1 cellular context compared by ENCODE assay signal in the genomic region with DNA sequence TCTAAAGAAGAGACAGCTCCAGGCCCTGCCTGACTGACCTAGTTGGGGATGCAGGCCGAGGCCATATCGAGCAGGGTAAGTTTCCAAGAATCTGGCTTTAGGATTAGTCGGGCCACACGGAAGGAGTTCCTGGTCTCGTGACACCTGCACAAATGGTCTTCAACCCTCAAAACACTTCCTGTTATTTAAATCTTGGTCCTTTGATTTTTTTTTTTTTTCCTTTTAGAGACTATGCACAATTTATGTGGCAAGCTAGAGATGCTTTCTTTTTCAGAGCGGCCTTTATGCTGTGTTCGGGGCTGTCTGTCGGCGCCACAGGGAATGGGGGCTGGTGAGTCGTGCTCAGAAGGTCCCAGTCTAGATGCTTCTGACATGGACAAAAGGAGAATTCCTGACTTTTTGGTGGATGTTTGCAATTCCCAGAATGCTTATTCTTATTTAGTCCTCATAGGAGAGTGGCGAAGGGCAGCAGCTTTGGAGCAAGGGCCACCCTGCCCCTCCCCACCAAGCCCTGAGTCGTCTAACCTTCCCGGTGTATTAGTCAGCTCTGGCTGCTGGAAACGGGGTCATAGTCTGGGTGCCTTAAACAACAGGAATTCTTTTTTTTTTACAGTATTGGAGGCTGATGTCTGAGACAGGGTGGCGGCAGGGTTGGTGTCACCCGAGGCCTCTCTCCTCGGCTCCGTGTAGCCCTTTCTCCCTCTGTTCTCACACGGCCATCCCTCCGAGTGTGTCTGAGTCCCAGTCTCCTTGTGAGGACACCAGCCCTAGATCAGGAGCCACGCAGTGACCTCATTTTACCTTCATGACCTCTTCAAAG.
TF ChIP-seq lines count a peak whose summit lies in the region.

No MANE protein-coding gene starts in this region.

TF ChIP-seq in HepG2, 621 proteins besides CTCF, POLR2A, EP300 and RAD21 (continued from another document and continues in another):
- TF ChIP-seq, protein P1, sequence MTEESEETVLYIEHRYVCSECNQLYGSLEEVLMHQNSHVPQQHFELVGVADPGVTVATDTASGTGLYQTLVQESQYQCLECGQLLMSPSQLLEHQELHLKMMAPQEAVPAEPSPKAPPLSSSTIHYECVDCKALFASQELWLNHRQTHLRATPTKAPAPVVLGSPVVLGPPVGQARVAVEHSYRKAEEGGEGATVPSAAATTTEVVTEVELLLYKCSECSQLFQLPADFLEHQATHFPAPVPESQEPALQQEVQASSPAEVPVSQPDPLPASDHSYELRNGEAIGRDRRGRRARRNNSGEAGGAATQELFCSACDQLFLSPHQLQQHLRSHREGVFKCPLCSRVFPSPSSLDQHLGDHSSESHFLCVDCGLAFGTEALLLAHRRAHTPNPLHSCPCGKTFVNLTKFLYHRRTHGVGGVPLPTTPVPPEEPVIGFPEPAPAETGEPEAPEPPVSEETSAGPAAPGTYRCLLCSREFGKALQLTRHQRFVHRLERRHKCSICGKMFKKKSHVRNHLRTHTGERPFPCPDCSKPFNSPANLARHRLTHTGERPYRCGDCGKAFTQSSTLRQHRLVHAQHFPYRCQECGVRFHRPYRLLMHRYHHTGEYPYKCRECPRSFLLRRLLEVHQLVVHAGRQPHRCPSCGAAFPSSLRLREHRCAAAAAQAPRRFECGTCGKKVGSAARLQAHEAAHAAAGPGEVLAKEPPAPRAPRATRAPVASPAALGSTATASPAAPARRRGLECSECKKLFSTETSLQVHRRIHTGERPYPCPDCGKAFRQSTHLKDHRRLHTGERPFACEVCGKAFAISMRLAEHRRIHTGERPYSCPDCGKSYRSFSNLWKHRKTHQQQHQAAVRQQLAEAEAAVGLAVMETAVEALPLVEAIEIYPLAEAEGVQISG (CRISPR knock-in tag; IDR thresholded peaks at IDR 0.05) = no peak
- TF ChIP-seq NFKB2 (CRISPR knock-in tag; IDR thresholded peaks at IDR 0.05; ENCODE audit: borderline replicate concordance) = no peak
- TF ChIP-seq RBFOX2 (IDR thresholded peaks at IDR 0.05; ENCODE audit: low read depth, low read length) = no peak
- TF ChIP-seq SUZ12 (IDR thresholded peaks at IDR 0.05; ENCODE audit: low read depth, low read length) = no peak
- TF ChIP-seq MED13 (CRISPR knock-in tag; IDR thresholded peaks at IDR 0.05) = no peak
- no peak for TF ChIP-seq NCOA1 (CRISPR knock-in tag; IDR thresholded peaks at IDR 0.05)
- no peak for TF ChIP-seq MAZ (IDR thresholded peaks at IDR 0.05; ENCODE audit: borderline replicate concordance, low read depth, low read length)
- no peak for TF ChIP-seq MAZ (CRISPR knock-in tag; IDR thresholded peaks at IDR 0.05; ENCODE audit: low read depth)
- no peak for TF ChIP-seq ZNF75D (CRISPR knock-in tag; IDR thresholded peaks at IDR 0.05; ENCODE audit: borderline replicate concordance)
- no peak for TF ChIP-seq SP4 (CRISPR knock-in tag; IDR thresholded peaks at IDR 0.05)
- TF ChIP-seq, protein P2, sequence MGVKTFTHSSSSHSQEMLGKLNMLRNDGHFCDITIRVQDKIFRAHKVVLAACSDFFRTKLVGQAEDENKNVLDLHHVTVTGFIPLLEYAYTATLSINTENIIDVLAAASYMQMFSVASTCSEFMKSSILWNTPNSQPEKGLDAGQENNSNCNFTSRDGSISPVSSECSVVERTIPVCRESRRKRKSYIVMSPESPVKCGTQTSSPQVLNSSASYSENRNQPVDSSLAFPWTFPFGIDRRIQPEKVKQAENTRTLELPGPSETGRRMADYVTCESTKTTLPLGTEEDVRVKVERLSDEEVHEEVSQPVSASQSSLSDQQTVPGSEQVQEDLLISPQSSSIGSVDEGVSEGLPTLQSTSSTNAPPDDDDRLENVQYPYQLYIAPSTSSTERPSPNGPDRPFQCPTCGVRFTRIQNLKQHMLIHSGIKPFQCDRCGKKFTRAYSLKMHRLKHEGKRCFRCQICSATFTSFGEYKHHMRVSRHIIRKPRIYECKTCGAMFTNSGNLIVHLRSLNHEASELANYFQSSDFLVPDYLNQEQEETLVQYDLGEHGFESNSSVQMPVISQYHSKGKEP (CRISPR knock-in tag; IDR thresholded peaks at IDR 0.05) = no peak
- peak; percentile 85 for TF ChIP-seq RARA (CRISPR knock-in tag; IDR thresholded peaks at IDR 0.05)
- no peak for TF ChIP-seq ZNF839 (CRISPR knock-in tag; IDR thresholded peaks at IDR 0.05; ENCODE audit: borderline replicate concordance)
- TF ChIP-seq FOXP1 (IDR thresholded peaks at IDR 0.05) = no peak
- no peak for TF ChIP-seq FOXP1 (CRISPR knock-in tag; IDR thresholded peaks at IDR 0.05)
- TF ChIP-seq, protein P3, sequence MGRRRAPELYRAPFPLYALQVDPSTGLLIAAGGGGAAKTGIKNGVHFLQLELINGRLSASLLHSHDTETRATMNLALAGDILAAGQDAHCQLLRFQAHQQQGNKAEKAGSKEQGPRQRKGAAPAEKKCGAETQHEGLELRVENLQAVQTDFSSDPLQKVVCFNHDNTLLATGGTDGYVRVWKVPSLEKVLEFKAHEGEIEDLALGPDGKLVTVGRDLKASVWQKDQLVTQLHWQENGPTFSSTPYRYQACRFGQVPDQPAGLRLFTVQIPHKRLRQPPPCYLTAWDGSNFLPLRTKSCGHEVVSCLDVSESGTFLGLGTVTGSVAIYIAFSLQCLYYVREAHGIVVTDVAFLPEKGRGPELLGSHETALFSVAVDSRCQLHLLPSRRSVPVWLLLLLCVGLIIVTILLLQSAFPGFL (CRISPR knock-in tag; IDR thresholded peaks at IDR 0.05) = no peak
- no peak for TF ChIP-seq ZNF724P (CRISPR knock-in tag; IDR thresholded peaks at IDR 0.05; ENCODE audit: borderline replicate concordance)
- TF ChIP-seq ZSCAN9 (CRISPR knock-in tag; IDR thresholded peaks at IDR 0.05; ENCODE audit: borderline replicate concordance) = no peak
- TF ChIP-seq ZKSCAN1 (IDR thresholded peaks at IDR 0.05; ENCODE audit: low read length) = peak; percentile 19; the same call in 1 of the 2 replicates
- TF ChIP-seq ZNF629 (CRISPR knock-in tag; conservative IDR thresholded peaks at IDR 0.05) = no peak
- TF ChIP-seq, protein P4, sequence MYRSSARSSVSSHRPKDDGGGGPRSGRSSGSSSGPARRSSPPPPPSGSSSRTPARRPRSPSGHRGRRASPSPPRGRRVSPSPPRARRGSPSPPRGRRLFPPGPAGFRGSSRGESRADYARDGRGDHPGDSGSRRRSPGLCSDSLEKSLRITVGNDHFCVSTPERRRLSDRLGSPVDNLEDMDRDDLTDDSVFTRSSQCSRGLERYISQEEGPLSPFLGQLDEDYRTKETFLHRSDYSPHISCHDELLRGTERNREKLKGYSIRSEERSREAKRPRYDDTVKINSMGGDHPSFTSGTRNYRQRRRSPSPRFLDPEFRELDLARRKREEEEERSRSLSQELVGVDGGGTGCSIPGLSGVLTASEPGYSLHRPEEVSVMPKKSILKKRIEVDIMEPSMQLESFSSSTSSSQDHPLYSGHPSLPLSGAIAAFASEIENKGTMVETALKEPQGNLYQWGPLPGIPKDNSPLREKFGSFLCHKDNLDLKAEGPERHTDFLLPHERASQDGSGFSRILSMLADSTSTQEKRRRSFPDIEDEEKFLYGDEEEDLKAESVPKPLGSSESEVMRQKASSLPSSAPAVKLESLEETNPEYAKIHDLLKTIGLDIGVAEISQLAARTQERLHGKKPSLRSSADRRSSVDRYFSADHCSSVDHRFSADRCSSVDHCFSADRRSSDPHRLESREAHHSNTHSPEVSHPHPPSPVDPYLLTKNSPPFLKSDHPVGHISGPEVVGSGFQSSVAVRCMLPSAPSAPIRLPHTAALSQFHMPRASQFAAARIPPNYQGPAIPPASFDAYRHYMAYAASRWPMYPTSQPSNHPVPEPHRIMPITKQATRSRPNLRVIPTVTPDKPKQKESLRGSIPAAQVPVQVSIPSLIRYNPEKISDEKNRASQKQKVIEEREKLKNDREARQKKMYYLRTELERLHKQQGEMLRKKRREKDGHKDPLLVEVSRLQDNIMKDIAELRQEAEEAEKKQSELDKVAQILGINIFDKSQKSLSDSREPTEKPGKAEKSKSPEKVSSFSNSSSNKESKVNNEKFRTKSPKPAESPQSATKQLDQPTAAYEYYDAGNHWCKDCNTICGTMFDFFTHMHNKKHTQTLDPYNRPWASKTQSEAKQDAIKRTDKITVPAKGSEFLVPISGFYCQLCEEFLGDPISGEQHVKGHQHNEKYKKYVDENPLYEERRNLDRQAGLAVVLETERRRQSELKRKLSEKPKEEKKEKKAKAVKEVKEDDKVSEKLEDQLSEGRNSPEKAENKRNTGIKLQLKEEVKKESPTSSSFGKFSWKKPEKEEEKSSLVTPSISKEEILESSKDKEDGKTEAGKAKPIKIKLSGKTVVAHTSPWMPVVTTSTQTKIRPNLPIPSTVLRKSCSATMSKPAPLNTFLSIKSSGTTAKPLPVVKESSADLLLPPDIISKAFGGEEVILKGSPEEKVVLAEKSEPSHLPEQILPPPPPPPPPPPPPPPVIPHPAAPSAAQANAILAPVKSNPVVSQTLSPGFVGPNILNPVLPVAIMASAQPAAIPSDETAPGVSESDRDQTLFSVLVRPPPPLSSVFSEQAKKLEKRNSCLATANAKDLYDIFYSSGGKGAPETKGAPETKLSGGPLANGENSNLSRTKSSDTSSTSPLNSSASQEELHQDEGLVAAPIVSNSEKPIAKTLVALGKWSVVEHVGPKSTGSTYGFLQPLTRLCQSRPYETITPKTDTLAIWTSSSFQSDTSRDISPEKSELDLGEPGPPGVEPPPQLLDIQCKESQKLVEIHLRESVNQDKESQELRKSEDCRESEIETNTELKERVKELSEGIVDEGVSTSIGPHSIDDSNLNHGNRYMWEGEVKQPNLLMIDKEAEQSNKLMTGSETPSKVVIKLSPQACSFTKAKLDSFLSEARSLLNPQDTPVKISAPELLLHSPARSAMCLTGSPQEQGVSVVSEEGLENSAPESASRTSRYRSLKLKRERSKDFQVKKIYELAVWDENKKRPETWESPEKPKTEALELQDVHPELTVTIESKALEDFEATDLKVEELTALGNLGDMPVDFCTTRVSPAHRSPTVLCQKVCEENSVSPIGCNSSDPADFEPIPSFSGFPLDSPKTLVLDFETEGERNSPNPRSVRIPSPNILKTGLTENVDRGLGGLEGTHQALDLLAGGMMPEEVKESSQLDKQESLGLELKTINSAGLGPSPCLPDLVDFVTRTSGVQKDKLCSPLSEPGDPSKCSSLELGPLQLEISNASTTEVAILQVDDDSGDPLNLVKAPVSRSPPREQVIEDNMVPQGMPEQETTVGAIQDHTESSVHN (CRISPR knock-in tag; IDR thresholded peaks at IDR 0.05) = no peak
- TF ChIP-seq, protein P5, sequence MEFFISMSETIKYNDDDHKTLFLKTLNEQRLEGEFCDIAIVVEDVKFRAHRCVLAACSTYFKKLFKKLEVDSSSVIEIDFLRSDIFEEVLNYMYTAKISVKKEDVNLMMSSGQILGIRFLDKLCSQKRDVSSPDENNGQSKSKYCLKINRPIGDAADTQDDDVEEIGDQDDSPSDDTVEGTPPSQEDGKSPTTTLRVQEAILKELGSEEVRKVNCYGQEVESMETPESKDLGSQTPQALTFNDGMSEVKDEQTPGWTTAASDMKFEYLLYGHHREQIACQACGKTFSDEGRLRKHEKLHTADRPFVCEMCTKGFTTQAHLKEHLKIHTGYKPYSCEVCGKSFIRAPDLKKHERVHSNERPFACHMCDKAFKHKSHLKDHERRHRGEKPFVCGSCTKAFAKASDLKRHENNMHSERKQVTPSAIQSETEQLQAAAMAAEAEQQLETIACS (CRISPR knock-in tag; IDR thresholded peaks at IDR 0.05) = no peak
- TF ChIP-seq SMARCE1 (IDR thresholded peaks at IDR 0.05; ENCODE audit: borderline replicate concordance) = no peak
- TF ChIP-seq, protein P6, sequence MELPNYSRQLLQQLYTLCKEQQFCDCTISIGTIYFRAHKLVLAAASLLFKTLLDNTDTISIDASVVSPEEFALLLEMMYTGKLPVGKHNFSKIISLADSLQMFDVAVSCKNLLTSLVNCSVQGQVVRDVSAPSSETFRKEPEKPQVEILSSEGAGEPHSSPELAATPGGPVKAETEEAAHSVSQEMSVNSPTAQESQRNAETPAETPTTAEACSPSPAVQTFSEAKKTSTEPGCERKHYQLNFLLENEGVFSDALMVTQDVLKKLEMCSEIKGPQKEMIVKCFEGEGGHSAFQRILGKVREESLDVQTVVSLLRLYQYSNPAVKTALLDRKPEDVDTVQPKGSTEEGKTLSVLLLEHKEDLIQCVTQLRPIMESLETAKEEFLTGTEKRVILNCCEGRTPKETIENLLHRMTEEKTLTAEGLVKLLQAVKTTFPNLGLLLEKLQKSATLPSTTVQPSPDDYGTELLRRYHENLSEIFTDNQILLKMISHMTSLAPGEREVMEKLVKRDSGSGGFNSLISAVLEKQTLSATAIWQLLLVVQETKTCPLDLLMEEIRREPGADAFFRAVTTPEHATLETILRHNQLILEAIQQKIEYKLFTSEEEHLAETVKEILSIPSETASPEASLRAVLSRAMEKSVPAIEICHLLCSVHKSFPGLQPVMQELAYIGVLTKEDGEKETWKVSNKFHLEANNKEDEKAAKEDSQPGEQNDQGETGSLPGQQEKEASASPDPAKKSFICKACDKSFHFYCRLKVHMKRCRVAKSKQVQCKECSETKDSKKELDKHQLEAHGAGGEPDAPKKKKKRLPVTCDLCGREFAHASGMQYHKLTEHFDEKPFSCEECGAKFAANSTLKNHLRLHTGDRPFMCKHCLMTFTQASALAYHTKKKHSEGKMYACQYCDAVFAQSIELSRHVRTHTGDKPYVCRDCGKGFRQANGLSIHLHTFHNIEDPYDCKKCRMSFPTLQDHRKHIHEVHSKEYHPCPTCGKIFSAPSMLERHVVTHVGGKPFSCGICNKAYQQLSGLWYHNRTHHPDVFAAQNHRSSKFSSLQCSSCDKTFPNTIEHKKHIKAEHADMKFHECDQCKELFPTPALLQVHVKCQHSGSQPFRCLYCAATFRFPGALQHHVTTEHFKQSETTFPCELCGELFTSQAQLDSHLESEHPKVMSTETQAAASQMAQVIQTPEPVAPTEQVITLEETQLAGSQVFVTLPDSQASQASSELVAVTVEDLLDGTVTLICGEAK (IDR thresholded peaks at IDR 0.05) = no peak
- TF ChIP-seq, protein P6 (CRISPR knock-in tag; IDR thresholded peaks at IDR 0.05) = no peak
- no peak for TF ChIP-seq ZNF816 (CRISPR knock-in tag; IDR thresholded peaks at IDR 0.05; ENCODE audit: borderline replicate concordance)
- TF ChIP-seq ARNT2 (CRISPR knock-in tag; IDR thresholded peaks at IDR 0.05; ENCODE audit: low read depth) = no peak
- TF ChIP-seq ZNF556 (CRISPR knock-in tag; IDR thresholded peaks at IDR 0.05; ENCODE audit: borderline replicate concordance) = peak; percentile 79
